9 cellular contexts compared by ENCODE assay signal in genomic region chr13:92187378-92187989, GRCh38.
A peak's percentile ranks its signal among the peaks of the same experiment; 100 is the strongest.
DNase-seq lines count a peak whose midpoint lies in the region; ATAC-seq and TF ChIP-seq lines count a peak whose summit lies in the region.
"Had no signal": no experiment of that assay in that cellular context is flagged by ENCODE, and none has a peak within 500 bp of the region (broad histone marks: within the 10 kb centered on the region; RNA-seq: fewer than 3 reads in every experiment).

No MANE protein-coding gene starts in this region.

- H4K20me1 ChIP-seq in OCI-LY7 (ENCODE audit: insufficient read depth, low read length): no peaks in the 10 kb centered on the region

- no peak overlapping the region for H2AFZ ChIP-seq in OCI-LY7 (ENCODE audit: low read length)

- H3K27me3 ChIP-seq in dorsolateral prefrontal cortex: no peaks in the 10 kb centered on the region

- H3K27ac ChIP-seq in OCI-LY7 (ENCODE audit: low read depth, low read length, poor library complexity, severe bottlenecking) (no peak overlapping the region), dorsolateral prefrontal cortex (no peak overlapping the region)

- 0 out of 2 replicates have a peak, but pooled peaks cover 4% of the 10 kb centered on the region for H3K9me2 ChIP-seq in OCI-LY7 (ENCODE audit: insufficient read depth, low read length)

- no peak overlapping the region for H3K4me3 ChIP-seq in OCI-LY7 (ENCODE audit: low read depth, low read length, poor library complexity, severe bottlenecking)
- H3K4me3 ChIP-seq in dorsolateral prefrontal cortex: no peak overlapping the region

- H3K27me3 Mint-ChIP-seq in nephron (ENCODE audit: low read depth): peaks cover 4% of the 10 kb centered on the region
- H3K27me3 Mint-ChIP-seq: dendritic cell treated with granulocyte-macrophage colony-stimulating factor and Interleukin-4, amounts not matched to agents 40 ng/mL and 50 ng/mL, for 4 days had no signal

- no TSS peak for BruUV-seq in OCI-LY7 (replicated peaks; lab: Mats Ljungman, UMichigan)

- POLR2A ChIA-PET in OCI-LY7 (lab: Charles Lee): interaction anchor here (1.0 kb wide), 1 partner anchor 10 kb away, joined by 8 read pairs; no protein-coding TSS in a partner anchor

- intact Hi-C loops in OCI-LY7 (cut with micrococcal nuclease; ENCODE audit: unreplicated experiment): loop anchor here (2.0 to 5.0 kb wide), 2 partner anchors 241 to 310 kb away; no protein-coding TSS in a partner anchor
- intact Hi-C loops in dorsolateral prefrontal cortex (cut with DNase I): no loop called here

- CTCF ChIA-PET in OCI-LY7 (lab: Charles Lee; ENCODE audit: unreplicated experiment): interaction anchor here (0.6 to 0.7 kb wide), 2 partner anchors 11 to 13 kb away, joined by 4 to 5 read pairs; no protein-coding TSS in a partner anchor

- peak; percentile 50 for ATAC-seq in GM19468 (IDR thresholded peaks at IDR 0.05; ENCODE audit: extremely low read depth, unreplicated experiment)
- ATAC-seq in HG03520 (IDR thresholded peaks at IDR 0.05; ENCODE audit: unreplicated experiment): peak; percentile 81

- no peak overlapping the region for H3K4me2 ChIP-seq in OCI-LY7 (ENCODE audit: low read length)

- H3K9me3 Mint-ChIP-seq in nephron: peaks cover 25% of the 10 kb centered on the region
- H3K9me3 Mint-ChIP-seq: dendritic cell treated with granulocyte-macrophage colony-stimulating factor and Interleukin-4, amounts not matched to agents 40 ng/mL and 50 ng/mL, for 4 days had no signal

- DNase-seq in NCI-H524 (lab: John Stamatoyannopoulos, UW) (peak; percentile 23 to 65), NCI-H524 treated with DMSO at 0.1 percent for 48 hours (lab: John Stamatoyannopoulos, UW) (no peak), OCI-LY7 (ENCODE audit: low spot score) (peak; percentile 84), dorsolateral prefrontal cortex (no peak)
- no peak for DNase-seq in activated naive CD4-positive, alpha-beta T cell treated with anti-CD3 and anti-CD28 coated beads, Interleukin-2, amount 50 U/mL, for 16 hours

- peaks cover 4% of the 10 kb centered on the region for H3K36me3 Mint-ChIP-seq in nephron (ENCODE audit: low read depth)

- no peaks in the 10 kb centered on the region for H3K4me1 Mint-ChIP-seq in nephron

- no peak overlapping the region for H3K4me3 Mint-ChIP-seq in nephron
- H3K4me3 Mint-ChIP-seq: dendritic cell treated with granulocyte-macrophage colony-stimulating factor and Interleukin-4, amounts not matched to agents 40 ng/mL and 50 ng/mL, for 4 days had no signal

- H3K36me3 ChIP-seq in OCI-LY7 (ENCODE audit: insufficient read depth, low read length): no peaks in the 10 kb centered on the region

- H3K27ac Mint-ChIP-seq in nephron: no peak overlapping the region
- H3K27ac Mint-ChIP-seq: dendritic cell treated with granulocyte-macrophage colony-stimulating factor and Interleukin-4, amounts not matched to agents 40 ng/mL and 50 ng/mL, for 4 days had no signal

- H3K9me3 ChIP-seq in OCI-LY7 (ENCODE audit: low read length): no peaks in the 10 kb centered on the region

- no peaks in the 10 kb centered on the region for H3K4me1 ChIP-seq in OCI-LY7 (ENCODE audit: insufficient read depth, low read length, poor library complexity, severe bottlenecking)

- TF ChIP-seq CTCF in OCI-LY7 (conservative IDR thresholded peaks at IDR 0.05; ENCODE audit: low read length) (no peak), dorsolateral prefrontal cortex (IDR thresholded peaks at IDR 0.05 in 54 of 56, conservative IDR thresholded peaks at IDR 0.05 in 2 of 56; ENCODE audit: low read depth in 1 of 56, partially characterized antibody in 56 of 56) (peak; percentile 63 to 98 (median 83)), nephron (IDR thresholded peaks at IDR 0.05; ENCODE audit: unreplicated experiment in 3 of 3) (peak; percentile 82 to 89 (median 86))

- no peaks in the 10 kb centered on the region for H3K79me2 ChIP-seq in OCI-LY7 (ENCODE audit: insufficient read depth, low read depth, low read length)

Comparison
In these comparisons a context has a peak if more than half of its experiments do, and no peak if none do; other contexts are left out.
1. DNase-seq: peak in NCI-H524 (2 of 2) and OCI-LY7 (single experiment); none in NCI-H524 treated with DMSO at 0.1 percent for 48 hours (single experiment), dorsolateral prefrontal cortex (0 of 10) and activated naive CD4-positive, alpha-beta T cell treated with anti-CD3 and anti-CD28 coated beads, Interleukin-2, amount 50 U/mL, for 16 hours (single experiment).